In genomic region chr15:36958611-36959010, GRCh38 we compare ENCODE assay signal across 24 cellular contexts.
"Had no signal": no experiment of that assay in that cellular context is flagged by ENCODE, and none has a peak within 500 bp of the region (broad histone marks: within the 10 kb centered on the region; RNA-seq: fewer than 3 reads in every experiment).

No MANE protein-coding gene starts in this region.

- DNase-seq: activated B cell treated with CpG ODN at 0.5 μM for 24 hours; activated CD4-positive, alpha-beta T cell treated with anti-CD3 and anti-CD28 coated beads, Interleukin-2, amount 50 U/mL, for 48 hours; activated CD8-positive, alpha-beta memory T cell treated with anti-CD3 and anti-CD28 coated beads for 24 hours; activated effector memory CD4-positive, alpha-beta T cell treated with Interleukin-2 at 50 U/mL for 16 hours; activated naive CD4-positive, alpha-beta T cell treated with Interleukin-2 at 50 U/mL for 16 hours; aorta; caudate nucleus; endodermal cell; foreskin melanocyte; kidney glomerular epithelial cell; left lung; lower lobe of right lung; mesendoderm; mucosa of descending colon; right cardiac atrium; stimulated activated CD4-positive, alpha-beta T cell treated with anti-CD3 and anti-CD28 coated beads, Interleukin-2, amount 100 ng/mL, for 48 hours; substantia nigra; uterus had no signal

- H3K27ac Mint-ChIP-seq: activated B cell treated with CpG ODN at 0.5 μM for 24 hours; activated naive CD8-positive, alpha-beta T cell; endodermal cell; natural killer cell treated with Interleukin-12 subunit alpha and Interleukin-12 subunit beta and Interleukin-15 and Interleukin-18, amount 100 ng/mL, for 72 hours; stimulated activated naive CD8-positive, alpha-beta T cell treated with anti-CD3 and anti-CD28 coated beads, Interleukin-15, Interleukin-2, amounts not matched to agents 100 ng/mL and 50 ng/mL, for 24 hours; type B pancreatic cell had no signal

- H3K9me3 Mint-ChIP-seq: activated B cell treated with CpG ODN at 0.5 μM for 24 hours; brain; endodermal cell; stimulated activated naive CD8-positive, alpha-beta T cell treated with anti-CD3 and anti-CD28 coated beads, Interleukin-15, Interleukin-2, amounts not matched to agents 100 ng/mL and 50 ng/mL, for 24 hours; type B pancreatic cell had no signal

- H3K4me1 Mint-ChIP-seq: activated B cell treated with CpG ODN at 0.5 μM for 24 hours had no signal

- H3K4me3 Mint-ChIP-seq: activated B cell treated with CpG ODN at 0.5 μM for 24 hours; activated naive CD8-positive, alpha-beta T cell; brain; endodermal cell; natural killer cell treated with Interleukin-12 subunit alpha and Interleukin-12 subunit beta and Interleukin-15 and Interleukin-18, amount 100 ng/mL, for 72 hours; stimulated activated naive CD8-positive, alpha-beta T cell treated with anti-CD3 and anti-CD28 coated beads, Interleukin-15, Interleukin-2, amounts not matched to agents 100 ng/mL and 50 ng/mL, for 24 hours; type B pancreatic cell had no signal

- H3K36me3 Mint-ChIP-seq: activated naive CD8-positive, alpha-beta T cell; natural killer cell treated with Interleukin-12 subunit alpha and Interleukin-12 subunit beta and Interleukin-15 and Interleukin-18, amount 100 ng/mL, for 72 hours had no signal

- ATAC-seq: esophagus mucosa; left lung; lower lobe of right lung; mucosa of descending colon; natural killer cell treated with Interleukin-12 subunit alpha and Interleukin-12 subunit beta and Interleukin-15 and Interleukin-18, amount 100 ng/mL, for 72 hours; right cardiac atrium had no signal

- H3K27me3 Mint-ChIP-seq: activated B cell treated with CpG ODN at 0.5 μM for 24 hours; brain; natural killer cell treated with Interleukin-12 subunit alpha and Interleukin-12 subunit beta and Interleukin-15 and Interleukin-18, amount 100 ng/mL, for 72 hours; stimulated activated naive CD8-positive, alpha-beta T cell treated with anti-CD3 and anti-CD28 coated beads, Interleukin-15, Interleukin-2, amounts not matched to agents 100 ng/mL and 50 ng/mL, for 24 hours; type B pancreatic cell had no signal
